ENCODE assay signal across 8 cellular contexts in genomic region chr5:127536687-127537086, GRCh38. TPM values are rescaled to one million over a fixed set of nuclear protein-coding genes. Genes with fewer than 3 reads are reported as not detected.
DNase-seq lines count a peak whose midpoint lies in the region; FAIRE-seq and TF ChIP-seq lines count a peak whose summit lies in the region.

No MANE protein-coding gene starts in this region.

- no peaks in the 10 kb centered on the region for H3K9me2 ChIP-seq in neural cell (ENCODE audit: insufficient read depth, low read length)

- no peak overlapping the region for H3K4me2 ChIP-seq in neural cell (ENCODE audit: low read length)

- H3K79me2 ChIP-seq in neural cell (replicated peaks; ENCODE audit: insufficient read depth, low read length): no peaks in the 10 kb centered on the region

- H3K36me3 ChIP-seq in bronchial epithelial cell (ENCODE audit: control insufficient read depth, insufficient read depth, low read length): peaks cover 9% of the 10 kb centered on the region
- peaks cover 23% of the 10 kb centered on the region for H3K36me3 ChIP-seq in neural cell (ENCODE audit: insufficient read depth, low read length)

- H4K20me1 ChIP-seq in neural cell (ENCODE audit: insufficient read depth): no peaks in the 10 kb centered on the region

- no peak overlapping the region for H2AFZ ChIP-seq in neural cell (ENCODE audit: low read depth, low read length)

- in situ Hi-C loops in KBM-7 (cut with MboI; ENCODE audit: low pct_unique_long_range_greater_than_20kb, low sequenced_read_pairs): no loop called here

- TF ChIP-seq CTCF in bronchial epithelial cell (IDR thresholded peaks at IDR 0.05; ENCODE audit: insufficient read depth, low read length, severe bottlenecking): peak; percentile 4
- TF ChIP-seq CTCF in neural cell (IDR thresholded peaks at IDR 0.05; ENCODE audit: poor library complexity, severe bottlenecking): peak; percentile 45

- no peaks in the 10 kb centered on the region for H3K27me3 ChIP-seq in bronchial epithelial cell (ENCODE audit: control insufficient read depth, insufficient read depth, low read length)
- no peaks in the 10 kb centered on the region for H3K27me3 ChIP-seq in neural cell (ENCODE audit: insufficient read depth, low read depth, low read length)

- H3K9me3 ChIP-seq in neural cell (ENCODE audit: low read length): no peaks in the 10 kb centered on the region

- no peak overlapping the region for H3K4me3 ChIP-seq in bronchial epithelial cell (ENCODE audit: low read depth, low read length)
- no peak overlapping the region for H3K4me3 ChIP-seq in neural cell (ENCODE audit: low read length)

- no peak for FAIRE-seq in bronchial epithelial cell (lab: Jason Lieb, UNC)

- no peak for TF ChIP-seq EP300 in neural cell (conservative IDR thresholded peaks at IDR 0.05; ENCODE audit: poor library complexity, severe bottlenecking)

- TF ChIP-seq RAD21 in neural cell (conservative IDR thresholded peaks at IDR 0.05): no peak

- no peaks in the 10 kb centered on the region for H3F3A ChIP-seq in neural cell (ENCODE audit: insufficient read depth, low read length, poor library complexity, severe bottlenecking)

- no peak overlapping the region for H3K27ac ChIP-seq in neural cell (ENCODE audit: low read length)

- peak; percentile 29 for DNase-seq in DMS53 (lab: John Stamatoyannopoulos, UW)
- no peak for DNase-seq in DMS53 treated with DMSO at 0.1 percent for 48 hours (lab: John Stamatoyannopoulos, UW; ENCODE audit: unreplicated experiment)
- peak; percentile 11 for DNase-seq in KBM-7
- DNase-seq in bronchial epithelial cell (ENCODE audit: low read depth): peak; percentile 26
- no peak for DNase-seq in HK-2 (ENCODE audit: unreplicated experiment)
- no peak for DNase-seq in central memory CD4-positive, alpha-beta T cell
- DNase-seq in CD1c-positive myeloid dendritic cell (ENCODE audit: extremely low spot score): no peak

- H3K9ac ChIP-seq in neural cell (ENCODE audit: low read length): no peak overlapping the region

TF ChIP-seq in neural cell, 6 proteins besides CTCF, POLR2A, EP300 and RAD21:
- no peak for TF ChIP-seq SMC3 (conservative IDR thresholded peaks at IDR 0.05; ENCODE audit: poor library complexity)
- TF ChIP-seq EZH2 (IDR thresholded peaks at IDR 0.05; ENCODE audit: borderline replicate concordance, insufficient read depth, low read length, poor library complexity, severe bottlenecking): no peak
TF ChIP-seq in neural cell: peak in this region for 0.

RNA-seq across cellular contexts. Expression of gene PRRC1, which starts 19.2 kb away (rescaled TPM):
- total RNA-seq in bronchial epithelial cell: 43.7 and 47.0 TPM in 2 replicates
- polyA plus RNA-seq in neural cell: 32.8 and 36.3 TPM in 2 replicates
- polyA minus RNA-seq in neural cell: 73.3 and 86.8 TPM in 2 replicates

Comparison
In these comparisons a context has a peak if more than half of its experiments do, and no peak if none do; other contexts are left out.
1. DNase-seq: peak in DMS53 (single experiment), KBM-7 (single experiment) and bronchial epithelial cell (single experiment); none in DMS53 treated with DMSO at 0.1 percent for 48 hours (single experiment), HK-2 (single experiment), central memory CD4-positive, alpha-beta T cell (single experiment) and CD1c-positive myeloid dendritic cell (single experiment).